In genomic region chrX:50698944-50699343, GRCh38 we compare ENCODE assay signal across 1 cellular context.
TF ChIP-seq lines count a peak whose summit lies in the region.

No MANE protein-coding gene starts in this region.

TF ChIP-seq in IMR-90, 13 proteins besides CTCF, POLR2A, EP300 and RAD21:
- TF ChIP-seq CHD1 (IDR thresholded peaks at IDR 0.05; ENCODE audit: low read depth, low read length) (no peak), MAFK (IDR thresholded peaks at IDR 0.05; ENCODE audit: low read depth, low read length) (no peak), USF2 (IDR thresholded peaks at IDR 0.05; ENCODE audit: low read depth, low read length) (no peak), CEBPB (IDR thresholded peaks at IDR 0.05; ENCODE audit: low read depth, low read length) (no peak), RFX5 (IDR thresholded peaks at IDR 0.05; ENCODE audit: low read depth, low read length) (no peak), MXI1 (IDR thresholded peaks at IDR 0.05; ENCODE audit: borderline replicate concordance, low read depth, low read length) (no peak), BHLHE40 (IDR thresholded peaks at IDR 0.05; ENCODE audit: low read depth, low read length) (no peak)
